In genomic region chr20:2468581-2469407, GRCh38 we compare ENCODE assay signal across 9 cellular contexts. TPM values are rescaled to one million over a fixed set of nuclear protein-coding genes. Genes with fewer than 3 reads are reported as not detected.
DNase-seq lines count a peak whose midpoint lies in the region; ATAC-seq and TF ChIP-seq lines count a peak whose summit lies in the region.
"Had no signal": no experiment of that assay in that cellular context is flagged by ENCODE, and none has a peak within 500 bp of the region (broad histone marks: within the 10 kb centered on the region; RNA-seq: fewer than 3 reads in every experiment).

No MANE protein-coding gene starts in this region.

- H3K27ac ChIP-seq in SK-N-MC (no peak overlapping the region), fibroblast of lung (ENCODE audit: insufficient read depth, low read length) (peak overlapping the region; percentile 40), left lung (no peak overlapping the region)

- H2AFZ ChIP-seq in fibroblast of lung (ENCODE audit: low read length): no peak overlapping the region

- H3K79me2 ChIP-seq in fibroblast of lung (ENCODE audit: control insufficient read depth, insufficient read depth, low read length): peaks cover 54% of the 10 kb centered on the region

- DNase-seq in DMS 273 (lab: John Stamatoyannopoulos, UW; ENCODE audit: unreplicated experiment) (peak; percentile 15), DMS 273 treated with DMSO at 0.1 percent for 48 hours (lab: John Stamatoyannopoulos, UW) (no peak), SK-N-MC (ENCODE audit: low read depth, low spot score) (no peak), fibroblast of lung (ENCODE audit: low read depth in 2 of 2) (peak; percentile 22 to 23), skeletal muscle cell (ENCODE audit: low read depth) (no peak), NCI-H187 treated with DMSO at 0.1 percent for 48 hours (lab: John Stamatoyannopoulos, UW) (no peak), left lung (no peak)
- DNase-seq: 8988T had no signal

- peak overlapping the region; percentile 96 for H3K4me2 ChIP-seq in fibroblast of lung (ENCODE audit: extremely low read depth, insufficient read depth, low read length)

- TF ChIP-seq CTCF in fibroblast of lung (conservative IDR thresholded peaks at IDR 0.05 in 1 of 2, IDR thresholded peaks at IDR 0.05 in 1 of 2; ENCODE audit: low read depth in 1 of 2, low read length in 2 of 2) (no peak), left lung (IDR thresholded peaks at IDR 0.05) (no peak)

- no peaks in the 10 kb centered on the region for H3K27me3 ChIP-seq in fibroblast of lung (ENCODE audit: control insufficient read depth, insufficient read depth, low read length)
- H3K27me3 ChIP-seq in left lung: no peaks in the 10 kb centered on the region

- H3K4me3 ChIP-seq in SK-N-MC (peak overlapping the region; percentile 87), fibroblast of lung (replicated peaks in 1 of 4; ENCODE audit: control extremely low read depth in 1 of 4, insufficient read depth in 1 of 4, low read depth in 3 of 4, low read length in 4 of 4) (peak overlapping the region; percentile 80 to 96 (median 89)), skeletal muscle cell (ENCODE audit: low read depth, low read length) (peak overlapping the region; percentile 87), left lung (peak overlapping the region in 1 of 2 donors; percentile 86)

- H3K9ac ChIP-seq in SK-N-MC (ENCODE audit: insufficient read length): peak overlapping the region; percentile 100
- H3K9ac ChIP-seq in fibroblast of lung (ENCODE audit: insufficient read depth, low read length): no peak overlapping the region

- peaks cover 2% of the 10 kb centered on the region for H4K20me1 ChIP-seq in fibroblast of lung (ENCODE audit: control insufficient read depth, extremely low read depth, insufficient read depth, low read length)

- H3K4me1 ChIP-seq in fibroblast of lung (ENCODE audit: control insufficient read depth, extremely low read depth, insufficient read depth, low read length) (peaks cover 9% of the 10 kb centered on the region), left lung (peaks cover 10 to 33% of the 10 kb centered on the region in 2 donors)

- H3K36me3 ChIP-seq in SK-N-MC (ENCODE audit: insufficient read depth, low read length): peaks cover 59% of the 10 kb centered on the region
- peaks cover 12% of the 10 kb centered on the region for H3K36me3 ChIP-seq in fibroblast of lung (ENCODE audit: control insufficient read depth, insufficient read depth, low read length)
- peaks cover 6 to 41% of the 10 kb centered on the region in 2 donors for H3K36me3 ChIP-seq in left lung

- no peaks in the 10 kb centered on the region for H3K9me3 ChIP-seq in SK-N-MC (ENCODE audit: low read depth, low read length)
- H3K9me3 ChIP-seq in fibroblast of lung (ENCODE audit: control insufficient read depth, insufficient read depth, low read depth, low read length): no peaks in the 10 kb centered on the region
- H3K9me3 ChIP-seq in left lung: no peaks in the 10 kb centered on the region

- ATAC-seq in HG02642 (IDR thresholded peaks at IDR 0.05; ENCODE audit: poor library complexity, unreplicated experiment): no peak
- ATAC-seq in left lung: no peak

- intact Hi-C loops in left lung (cut with DNase I): no loop called here

RNA-seq across cellular contexts. Expression of gene SNRPB, which starts 1.8 kb away (rescaled TPM):
- total RNA-seq in fibroblast of lung: 78.9 and 82.7 TPM in 2 replicates
- 104 and 159 TPM in 2 replicates for polyA plus RNA-seq in fibroblast of lung
- 108 and 175 TPM in 2 replicates for polyA plus RNA-seq in fibroblast of lung (2012)
- 41.7 and 57.6 TPM in 2 replicates for polyA minus RNA-seq in fibroblast of lung (ENCODE audit: low replicate concordance)
- 100 to 1,000 TPM in 1 of 2 donors, 10 to 100 TPM in 1; 86.0 to 132 TPM for total RNA-seq in left lung

RNA-seq across cellular contexts. Expression of gene ZNF343, which starts 39.9 kb away (rescaled TPM):
- 13.1 and 15.0 TPM in 2 replicates for total RNA-seq in fibroblast of lung
- 7.8 and 11.2 TPM in 2 replicates for polyA plus RNA-seq in fibroblast of lung
- polyA plus RNA-seq in fibroblast of lung (2012): 6.0 and 8.7 TPM in 2 replicates
- 5.9 and 12.8 TPM in 2 replicates for polyA minus RNA-seq in fibroblast of lung (ENCODE audit: low replicate concordance)
- total RNA-seq in left lung: 1 to 10 TPM; 8.4 to 8.6 TPM

Comparison
In these comparisons a context has a peak if more than half of its experiments do, and no peak if none do; other contexts are left out.
1. DNase-seq: peak in DMS 273 (single experiment) and fibroblast of lung (2 of 2); none in DMS 273 treated with DMSO at 0.1 percent for 48 hours (single experiment), SK-N-MC (single experiment), skeletal muscle cell (single experiment), NCI-H187 treated with DMSO at 0.1 percent for 48 hours (single experiment) and left lung (0 of 2).